16 cellular contexts compared by ENCODE assay signal in genomic region chr17:59074494-59074893, GRCh38. TPM values are rescaled to one million over a fixed set of nuclear protein-coding genes. Genes with fewer than 3 reads are reported as not detected.
A peak's percentile ranks its signal among the peaks of the same experiment; 100 is the strongest.
DNase-seq lines count a peak whose midpoint lies in the region; ATAC-seq and TF ChIP-seq lines count a peak whose summit lies in the region.
"Had no signal": no experiment of that assay in that cellular context is flagged by ENCODE, and none has a peak within 500 bp of the region (broad histone marks: within the 10 kb centered on the region; RNA-seq: fewer than 3 reads in every experiment).

No MANE protein-coding gene starts in this region.

- H4K91ac ChIP-seq in trophoblast cell (ENCODE audit: low read depth, low read length) = no peak overlapping the region

- DNase-seq in ELR (ENCODE audit: low read depth) = peak; percentile 85
- peak in 1 of 2 experiments; percentile 26 for DNase-seq in SJSA1 (ENCODE audit: low read depth in 1 of 2, low spot score in 2 of 2)
- DNase-seq in fibroblast of lung (ENCODE audit: low read depth in 2 of 2) = peak; percentile 28 to 51
- DNase-seq in trophoblast cell = peak; percentile 33 to 97
- no peak for DNase-seq in Right ventricle myocardium inferior (ENCODE audit: missing footprints)
- no peak for DNase-seq in SHP77 (lab: John Stamatoyannopoulos, UW)
- DNase-seq in Right ventricle myocardium superior = no peak
- DNase-seq: activated CD8-positive, alpha-beta memory T cell treated with anti-CD3 and anti-CD28 coated beads for 24 hours; CD4-positive, alpha-beta T cell; GF-D8; left ventricle myocardium inferior; naive B cell; NCI-H1092 treated with DMSO at 0.1 percent for 48 hours; NCI-H2227 treated with DMSO at 0.1 percent for 48 hours had no signal

- H3K4me2 ChIP-seq in fibroblast of lung (ENCODE audit: extremely low read depth, insufficient read depth, low read length) (no peak overlapping the region), trophoblast cell (ENCODE audit: low read length) (no peak overlapping the region)

- intact Hi-C loops in Right ventricle myocardium inferior (cut with DNase I) = no loop called here
- intact Hi-C loops in Right ventricle myocardium superior (cut with DNase I) = no loop called here

- H3K23ac ChIP-seq in trophoblast cell (ENCODE audit: low read length) = no peak overlapping the region

- H2BK5ac ChIP-seq in trophoblast cell (ENCODE audit: low read depth, low read length, poor library complexity) = no peak overlapping the region

- ATAC-seq in GM21390 (IDR thresholded peaks at IDR 0.05; ENCODE audit: unreplicated experiment) = no peak
- ATAC-seq in Right ventricle myocardium inferior = no peak
- ATAC-seq in Right ventricle myocardium superior (ENCODE audit: poor library complexity) = no peak

- TF ChIP-seq CTCF in fibroblast of lung (conservative IDR thresholded peaks at IDR 0.05 in 1 of 2, IDR thresholded peaks at IDR 0.05 in 1 of 2; ENCODE audit: low read depth in 1 of 2, low read length in 2 of 2) = no peak

- H2BK12ac ChIP-seq in trophoblast cell (ENCODE audit: low read length) = no peak overlapping the region

- no peak overlapping the region for H4K12ac ChIP-seq in trophoblast cell (ENCODE audit: low read depth, low read length)

- H3K79me1 ChIP-seq in trophoblast cell (ENCODE audit: low read length) = no peaks in the 10 kb centered on the region

- no peak overlapping the region for H2AK5ac ChIP-seq in trophoblast cell (ENCODE audit: low read length)

- H3K27me3 ChIP-seq in SJSA1 (replicated peaks) (no peaks in the 10 kb centered on the region), fibroblast of lung (ENCODE audit: control insufficient read depth, insufficient read depth, low read length) (no peaks in the 10 kb centered on the region), trophoblast cell (ENCODE audit: insufficient read depth, low read length) (no peaks in the 10 kb centered on the region)
- H3K27me3 ChIP-seq: cardiac muscle cell had no signal

- H3K9ac ChIP-seq in fibroblast of lung (ENCODE audit: insufficient read depth, low read length) (no peak overlapping the region), trophoblast cell (ENCODE audit: low read length) (no peak overlapping the region)

- no peak overlapping the region for H3K4me3 ChIP-seq in SJSA1
- no peak overlapping the region for H3K4me3 ChIP-seq in fibroblast of lung (replicated peaks in 1 of 4; ENCODE audit: control extremely low read depth in 1 of 4, insufficient read depth in 1 of 4, low read depth in 3 of 4, low read length in 4 of 4)
- H3K4me3 ChIP-seq in trophoblast cell (ENCODE audit: low read depth, low read length) = no peak overlapping the region
- H3K4me3 ChIP-seq: cardiac muscle cell, left ventricle myocardium inferior had no signal

- H3K36me3 ChIP-seq in SJSA1 = peaks cover 83% of the 10 kb centered on the region
- H3K36me3 ChIP-seq in fibroblast of lung (ENCODE audit: control insufficient read depth, insufficient read depth, low read length) = no peaks in the 10 kb centered on the region
- peaks cover 4 to 7% of the 10 kb centered on the region in 2 experiments for H3K36me3 ChIP-seq in trophoblast cell (ENCODE audit: control insufficient read depth in 1 of 2, insufficient read depth in 2 of 2, low read length in 2 of 2)

- no peak overlapping the region for H3K14ac ChIP-seq in trophoblast cell (ENCODE audit: low read length)

- no peaks in the 10 kb centered on the region for H3K79me2 ChIP-seq in fibroblast of lung (ENCODE audit: control insufficient read depth, insufficient read depth, low read length)
- no peaks in the 10 kb centered on the region for H3K79me2 ChIP-seq in trophoblast cell (ENCODE audit: control insufficient read depth, insufficient read depth, low read length, poor library complexity)

- peaks cover 11% of the 10 kb centered on the region for H3K4me1 ChIP-seq in SJSA1 (replicated peaks)
- H3K4me1 ChIP-seq in fibroblast of lung (ENCODE audit: control insufficient read depth, extremely low read depth, insufficient read depth, low read length) = no peaks in the 10 kb centered on the region
- no peaks in the 10 kb centered on the region for H3K4me1 ChIP-seq in trophoblast cell (ENCODE audit: control insufficient read depth in 1 of 2, insufficient read depth in 2 of 2, low read length in 2 of 2)
- H3K4me1 ChIP-seq: left ventricle myocardium inferior had no signal

- no peaks in the 10 kb centered on the region for H3K9me3 ChIP-seq in SJSA1 (replicated peaks)
- H3K9me3 ChIP-seq in fibroblast of lung (ENCODE audit: control insufficient read depth, insufficient read depth, low read depth, low read length) = no peaks in the 10 kb centered on the region
- H3K9me3 ChIP-seq in trophoblast cell (ENCODE audit: insufficient read depth, low read depth, low read length) = no peaks in the 10 kb centered on the region
- H3K9me3 ChIP-seq: left ventricle myocardium inferior had no signal

- no peak overlapping the region for H2BK120ac ChIP-seq in trophoblast cell (ENCODE audit: insufficient read depth, low read length, poor library complexity)

- H4K8ac ChIP-seq in trophoblast cell (ENCODE audit: low read depth, low read length) = no peak overlapping the region

- no peak overlapping the region for H3K18ac ChIP-seq in trophoblast cell (ENCODE audit: low read length)

- no peak overlapping the region for H2AFZ ChIP-seq in fibroblast of lung (ENCODE audit: low read length)
- H2AFZ ChIP-seq in trophoblast cell (ENCODE audit: insufficient read depth, low read length, poor library complexity) = no peak overlapping the region

- H3K27ac ChIP-seq in SJSA1 (peak overlapping the region; percentile 60), fibroblast of lung (ENCODE audit: insufficient read depth, low read length) (no peak overlapping the region), trophoblast cell (ENCODE audit: low read depth, low read length) (no peak overlapping the region)
- H3K27ac ChIP-seq: cardiac muscle cell, left ventricle myocardium inferior had no signal

- no peak overlapping the region for H3K4ac ChIP-seq in trophoblast cell (ENCODE audit: low read depth, low read length)

- H4K20me1 ChIP-seq in fibroblast of lung (ENCODE audit: control insufficient read depth, extremely low read depth, insufficient read depth, low read length) = no peaks in the 10 kb centered on the region

RNA-seq across cellular contexts. Expression of gene TRIM37, which starts 32.2 kb away (rescaled TPM):
- total RNA-seq in SJSA1 (2014; rRNA removed; shearing (Covaris generic)) = 68.1 and 87.2 TPM in 2 replicates
- total RNA-seq in fibroblast of lung = 43.7 and 55.3 TPM in 2 replicates
- 28.2 and 29.3 TPM in 2 replicates for polyA plus RNA-seq in fibroblast of lung
- polyA plus RNA-seq in fibroblast of lung (2012) = 19.9 and 22.3 TPM in 2 replicates
- 44.4 and 55.8 TPM in 2 replicates for polyA minus RNA-seq in fibroblast of lung (ENCODE audit: low replicate concordance)
- 17.4 and 18.6 TPM in 2 replicates for polyA plus RNA-seq in trophoblast cell (2013)
- 20.2 TPM for total RNA-seq in Right ventricle myocardium inferior
- 19.5 TPM for total RNA-seq in Right ventricle myocardium superior

Comparison
In these comparisons a context has a peak if more than half of its experiments do, and no peak if none do; other contexts are left out.
1. DNase-seq: peak in ELR (single experiment), fibroblast of lung (2 of 2) and trophoblast cell (2 of 2); none in Right ventricle myocardium inferior (single experiment), SHP77 (0 of 2) and Right ventricle myocardium superior (single experiment).